Comparison of ENCODE assay signal across 32 cellular contexts in the genomic region with DNA sequence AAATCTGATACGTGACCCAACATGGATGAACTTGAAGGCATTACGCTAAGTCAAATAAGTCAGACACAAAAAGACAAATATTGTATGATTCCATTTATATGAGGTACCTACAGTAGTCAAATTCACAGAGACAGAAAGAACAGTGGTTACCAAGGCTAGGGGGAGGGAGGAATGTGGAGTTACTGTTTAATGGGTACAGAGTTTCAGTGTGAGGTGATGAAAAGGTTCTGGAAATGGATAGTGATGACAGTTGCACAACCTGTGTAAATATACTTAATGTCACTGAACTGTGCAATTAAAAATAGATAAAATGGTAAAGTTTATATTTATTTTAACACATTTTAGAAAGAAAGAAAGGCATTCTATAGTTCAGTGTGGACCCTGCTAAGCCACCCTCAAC. TPM values are rescaled to one million over a fixed set of nuclear protein-coding genes. Genes with fewer than 3 reads are reported as not detected.
"Had no signal": no experiment of that assay in that cellular context is flagged by ENCODE, and none has a peak within 500 bp of the region (broad histone marks: within the 10 kb centered on the region; RNA-seq: fewer than 3 reads in every experiment).

No MANE protein-coding gene starts in this region.

- H3K36me3 ChIP-seq: adrenal gland, brain microvascular endothelial cell, breast epithelium had no signal

- H3K4me3 ChIP-seq: adrenal gland, body of pancreas, breast epithelium had no signal

- H3K27ac ChIP-seq: adrenal gland, body of pancreas, brain microvascular endothelial cell, breast epithelium had no signal

- DNase-seq: activated B cell treated with CpG ODN at 0.5 μM for 24 hours; activated CD4-positive, alpha-beta memory T cell treated with anti-CD3 and anti-CD28 coated beads for 36 hours; activated CD4-positive, alpha-beta T cell treated with anti-CD3 and anti-CD28 coated beads for 4 hours; activated CD4-positive, alpha-beta T cell treated with anti-CD3 and anti-CD28 coated beads, Interleukin-2, amount 10 ng/mL, durations not matched to agents 24 days and 14 days; activated CD4-positive, alpha-beta T cell treated with anti-CD3 and anti-CD28 coated beads, Interleukin-2, amount 50 U/mL, for 1 hour; activated CD4-positive, alpha-beta T cell treated with anti-CD3 and anti-CD28 coated beads, Interleukin-2, amount 50 U/mL, for 4 hours; activated CD4-positive, CD25-positive, alpha-beta regulatory T cell treated with anti-CD3 and anti-CD28 coated beads, Interleukin-2, amount 50 U/mL, for 72 hours; activated CD8-positive, alpha-beta memory T cell treated with anti-CD3 and anti-CD28 coated beads, Interleukin-2, amount 50 U/mL, for 4 hours; activated CD8-positive, alpha-beta T cell treated with anti-CD3 and anti-CD28 coated beads for 36 hours; activated effector memory CD4-positive, alpha-beta T cell treated with anti-CD3 and anti-CD28 coated beads, Interleukin-2, amount 50 U/mL, for 16 hours; activated gamma-delta T cell treated with Interleukin-2 at 50 U/mL for 16 hours; activated naive CD4-positive, alpha-beta T cell; activated naive CD4-positive, alpha-beta T cell treated with anti-CD3 and anti-CD28 coated beads for 36 hours; activated naive CD4-positive, alpha-beta T cell treated with anti-CD3 and anti-CD28 coated beads, Interleukin-2, amount 50 U/mL, for 16 hours; activated naive CD8-positive, alpha-beta T cell treated with anti-CD3 and anti-CD28 coated beads for 36 hours; activated T-cell treated with anti-CD3 and anti-CD28 coated beads for 4 hours; activated T-cell treated with anti-CD3 and anti-CD28 coated beads, Interleukin-2, amount 50 U/mL, for 1 hour; activated T-cell treated with anti-CD3 and anti-CD28 coated beads, Interleukin-2, amount 50 U/mL, for 4 hours; activated T-cell treated with anti-CD3 and anti-CD28 coated beads, Interleukin-2, amount 50 U/mL, for 72 hours; adrenal gland; amniotic stem cell; aorta; body of pancreas; brain microvascular endothelial cell; central memory CD4-positive, alpha-beta T cell; T-helper 1 cell; T-helper 9 cell had no signal

- H3K9me3 ChIP-seq: adrenal gland had no signal

- FAIRE-seq: astrocyte, TTC549 had no signal

- H3K27me3 ChIP-seq: adrenal gland, body of pancreas, breast epithelium had no signal

- H3K4me1 ChIP-seq: adrenal gland, body of pancreas, breast epithelium had no signal

- ATAC-seq: activated CD8-positive, alpha-beta T cell treated with anti-CD3 and anti-CD28 coated beads for 36 hours; activated naive CD4-positive, alpha-beta T cell treated with anti-CD3 and anti-CD28 coated beads, Interleukin-2, amount 50 U/mL, for 72 hours; activated T-cell treated with anti-CD3 and anti-CD28 coated beads, Interleukin-2, amount 50 U/mL, for 4 hours; activated T-cell treated with anti-CD3 and anti-CD28 coated beads, Interleukin-2, amount 50 U/mL, for 72 hours; activated T-helper 17 cell treated with anti-CD3 and anti-CD28 coated beads, Interleukin-2, amount 50 U/mL, for 72 hours; body of pancreas had no signal

RNA-seq across cellular contexts. Expression of gene TMEM45B, which starts 24.1 kb away (rescaled TPM):
- total RNA-seq: activated B cell treated with CpG ODN at 0.5 μM for 24 hours, astrocyte had no signal
